Comparison of ENCODE assay signal across 9 cellular contexts in genomic region chr22:47452184-47452583, GRCh38.
DNase-seq lines count a peak whose midpoint lies in the region; ATAC-seq and TF ChIP-seq lines count a peak whose summit lies in the region.
"Had no signal": no experiment of that assay in that cellular context is flagged by ENCODE, and none has a peak within 500 bp of the region (broad histone marks: within the 10 kb centered on the region; RNA-seq: fewer than 3 reads in every experiment).

No MANE protein-coding gene starts in this region.

- no peak for DNase-seq in GM12864 (ENCODE audit: low read depth)
- peak; percentile 4 for DNase-seq in NCI-H526 treated with DMSO at 0.1 percent for 48 hours (lab: John Stamatoyannopoulos, UW)
- no peak for DNase-seq in endothelial cell (ENCODE audit: low spot score)
- DNase-seq in pons (ENCODE audit: low spot score), result no peak
- no peak for DNase-seq in activated CD8-positive, alpha-beta memory T cell treated with anti-CD3 and anti-CD28 coated beads, Interleukin-2, amount 10 ng/mL, durations not matched to agents 7 days and 5 days
- no peak for DNase-seq in GM10266 (ENCODE audit: extremely low spot score)
- no peak for DNase-seq in NCI-H146 treated with DMSO at 0.1 percent for 48 hours (lab: John Stamatoyannopoulos, UW; ENCODE audit: unreplicated experiment)
- DNase-seq: NCI-H510A treated with DMSO at 0.1 percent for 48 hours had no signal

- H3K4me3 Mint-ChIP-seq in endothelial cell (ENCODE audit: unreplicated experiment), result no peak overlapping the region
- H3K4me3 Mint-ChIP-seq in activated CD8-positive, alpha-beta memory T cell treated with anti-CD3 and anti-CD28 coated beads, Interleukin-2, amount 10 ng/mL, durations not matched to agents 7 days and 5 days, result no peak overlapping the region

- no peak overlapping the region for H3K27ac Mint-ChIP-seq in endothelial cell (ENCODE audit: unreplicated experiment)
- H3K27ac Mint-ChIP-seq in activated CD8-positive, alpha-beta memory T cell treated with anti-CD3 and anti-CD28 coated beads, Interleukin-2, amount 10 ng/mL, durations not matched to agents 7 days and 5 days, result no peak overlapping the region

- H3K4me1 Mint-ChIP-seq in endothelial cell (ENCODE audit: unreplicated experiment), result no peaks in the 10 kb centered on the region
- H3K4me1 Mint-ChIP-seq in activated CD8-positive, alpha-beta memory T cell treated with anti-CD3 and anti-CD28 coated beads, Interleukin-2, amount 10 ng/mL, durations not matched to agents 7 days and 5 days, result no peaks in the 10 kb centered on the region

- ATAC-seq in activated CD8-positive, alpha-beta memory T cell treated with anti-CD3 and anti-CD28 coated beads, Interleukin-2, amount 10 ng/mL, durations not matched to agents 7 days and 5 days, result no peak

- H3K4me3 ChIP-seq in GM12864 (ENCODE audit: low read depth, low read length), result no peak overlapping the region

- peak; percentile 70 for TF ChIP-seq CTCF in 22Rv1 (IDR thresholded peaks at IDR 0.05)
- TF ChIP-seq CTCF in GM12864 (IDR thresholded peaks at IDR 0.05; ENCODE audit: low read depth, low read length, missing control alignments), result peak; percentile 58
- peak; percentile 17 for TF ChIP-seq CTCF in endothelial cell (IDR thresholded peaks at IDR 0.05; ENCODE audit: unreplicated experiment)
- no peak for TF ChIP-seq CTCF in GM10266 (IDR thresholded peaks at IDR 0.05; ENCODE audit: control insufficient read depth, insufficient read depth, low read depth, missing control alignments)

- H3K27ac ChIP-seq in 22Rv1, result no peak overlapping the region

- H3K9me3 Mint-ChIP-seq in endothelial cell (ENCODE audit: unreplicated experiment), result peaks cover 22% of the 10 kb centered on the region
- H3K9me3 Mint-ChIP-seq in activated CD8-positive, alpha-beta memory T cell treated with anti-CD3 and anti-CD28 coated beads, Interleukin-2, amount 10 ng/mL, durations not matched to agents 7 days and 5 days (ENCODE audit: low read depth), result peaks cover 5% of the 10 kb centered on the region

- peaks cover 9% of the 10 kb centered on the region for H3K27me3 Mint-ChIP-seq in endothelial cell (ENCODE audit: unreplicated experiment)
- H3K27me3 Mint-ChIP-seq in activated CD8-positive, alpha-beta memory T cell treated with anti-CD3 and anti-CD28 coated beads, Interleukin-2, amount 10 ng/mL, durations not matched to agents 7 days and 5 days, result no peaks in the 10 kb centered on the region

- CTCF ChIA-PET in activated CD8-positive, alpha-beta memory T cell treated with anti-CD3 and anti-CD28 coated beads, Interleukin-2, amount 10 ng/mL, durations not matched to agents 7 days and 5 days (lab: Charles Lee), result no interaction called here

- peaks cover 17% of the 10 kb centered on the region for H3K36me3 Mint-ChIP-seq in endothelial cell (ENCODE audit: low read depth, unreplicated experiment)
- no peaks in the 10 kb centered on the region for H3K36me3 Mint-ChIP-seq in activated CD8-positive, alpha-beta memory T cell treated with anti-CD3 and anti-CD28 coated beads, Interleukin-2, amount 10 ng/mL, durations not matched to agents 7 days and 5 days
